ENCODE assay signal across 8 cellular contexts in the genomic region with DNA sequence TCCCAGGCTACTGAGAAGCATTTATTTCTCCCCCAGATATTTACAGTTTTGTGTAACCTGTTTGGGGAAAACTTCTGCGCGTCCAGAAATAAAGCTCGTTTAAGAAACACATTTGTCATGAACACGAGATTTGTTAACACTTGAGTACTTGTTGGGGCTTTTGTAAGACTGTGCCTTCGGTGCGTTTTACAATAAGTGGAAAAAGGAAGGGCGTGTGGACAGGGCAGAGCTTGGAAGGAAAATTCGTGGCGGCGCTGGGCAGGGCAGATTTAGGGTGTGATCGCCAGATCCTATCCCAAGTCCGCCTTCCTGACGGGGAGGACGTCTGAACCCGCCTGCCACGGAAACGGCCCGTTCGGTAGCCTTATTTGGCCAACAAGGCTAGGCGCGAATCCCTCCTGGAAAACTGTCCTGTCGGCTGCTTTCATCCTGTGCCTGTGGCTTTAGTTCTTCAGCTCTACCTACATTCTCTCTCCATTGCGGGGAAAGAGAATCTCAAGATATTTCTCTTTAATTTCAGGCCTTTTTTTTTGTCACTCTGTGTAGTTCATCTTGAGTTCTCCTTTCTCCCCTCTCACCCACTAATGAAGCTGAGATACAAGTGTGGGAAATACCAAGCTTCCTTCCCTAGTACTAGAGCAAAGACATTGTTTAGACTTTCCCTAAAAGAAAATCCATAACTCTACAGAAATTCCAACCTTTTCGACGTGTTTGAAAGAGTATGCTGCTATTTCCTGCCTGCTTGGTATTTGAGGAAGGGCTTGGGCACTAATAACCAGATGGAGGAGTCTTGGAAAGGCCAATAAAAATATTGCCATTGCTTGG. TPM values are rescaled to one million over a fixed set of nuclear protein-coding genes. Genes with fewer than 3 reads are reported as not detected.
DNase-seq lines count a peak whose midpoint lies in the region; ATAC-seq and TF ChIP-seq lines count a peak whose summit lies in the region.

No MANE protein-coding gene starts in this region.

- peak; percentile 67 for TF ChIP-seq POLR2A in right lobe of liver (IDR thresholded peaks at IDR 0.05)

- TF ChIP-seq CTCF in LNCaP clone FGC (IDR thresholded peaks at IDR 0.05; ENCODE audit: control insufficient read depth, extremely low read depth, insufficient read depth) (no peak), WI38 (IDR thresholded peaks at IDR 0.05; ENCODE audit: low read depth, low read length) (no peak), right lobe of liver (IDR thresholded peaks at IDR 0.05) (no peak)

- 1% methylated on average over 25 of the region's 25 CpGs for WGBS in ectodermal cell, 2 experiments
- WGBS in right lobe of liver (ENCODE audit: insufficient coverage, low coverage, low lambda C conversion rate, missing lambda C conversion rate): 0% methylated on average over 23 of the region's 25 CpGs

- H3K27me3 ChIP-seq in ectodermal cell (ENCODE audit: control insufficient read depth, insufficient read depth, low read length, poor library complexity, severe bottlenecking) (peaks cover 5% of the 10 kb centered on the region), right lobe of liver (no peaks in the 10 kb centered on the region)

- H3K4me3 ChIP-seq in LNCaP clone FGC (ENCODE audit: low read depth, low read length) (peak overlapping the region; percentile 87), WI38 (ENCODE audit: low read depth, low read length) (peak overlapping the region; percentile 90), ectodermal cell (ENCODE audit: insufficient read depth, low read depth, low read length) (peak overlapping the region; percentile 87), right lobe of liver (peak overlapping the region; percentile 76 to 96 (median 93))

- peak; percentile 13 for ATAC-seq in GM19463 (IDR thresholded peaks at IDR 0.05; ENCODE audit: unreplicated experiment)
- peak; percentile 58 to 75 (median 72) for ATAC-seq in right lobe of liver

- H3K27ac ChIP-seq in ectodermal cell (ENCODE audit: insufficient read depth, low read depth, low read length, poor library complexity, severe bottlenecking) (peak overlapping the region; percentile 74), right lobe of liver (peak overlapping the region; percentile 93 to 99 (median 97))

- H3K4me1 ChIP-seq in ectodermal cell (ENCODE audit: control insufficient read depth, insufficient read depth, low read length) (peaks cover 9% of the 10 kb centered on the region), right lobe of liver (peaks cover 0 to 31% (median 9%) of the 10 kb centered on the region in 4 donors)

- no peaks in the 10 kb centered on the region for H3K9me3 ChIP-seq in ectodermal cell (ENCODE audit: control insufficient read depth, low read length)
- H3K9me3 ChIP-seq in right lobe of liver: no peaks in the 10 kb centered on the region

- intact Hi-C loops in right lobe of liver (cut with DNase I): no loop called here

- DNase-seq in COLO668 (lab: John Stamatoyannopoulos, UW; ENCODE audit: unreplicated experiment) (peak; percentile 55), LNCaP clone FGC (ENCODE audit: low read depth) (peak; percentile 89), right lobe of liver (peak; percentile 85 to 93 (median 93)), NCI-H187 treated with DMSO at 0.1 percent for 48 hours (lab: John Stamatoyannopoulos, UW) (no peak)
- DNase-seq in stimulated activated CD8-positive, alpha-beta memory T cell treated with anti-CD3 and anti-CD28 coated beads, Interleukin-4, amount 100 ng/mL, for 48 hours: peak; percentile 41

- H3K36me3 ChIP-seq in ectodermal cell (ENCODE audit: control insufficient read depth, insufficient read depth, low read length) (peaks cover 4% of the 10 kb centered on the region), right lobe of liver (peaks cover 0 to 17% (median 4%) of the 10 kb centered on the region in 4 donors)

RNA-seq across cellular contexts. Expression of a gene that starts 0.9 kb away (rescaled TPM):
- polyA plus RNA-seq in ectodermal cell (2013, experiment 1 of 4): 45.2 TPM
- 39.6 TPM for polyA plus RNA-seq in ectodermal cell (2013, experiment 2 of 4)
- 29.0 TPM for polyA plus RNA-seq in ectodermal cell (2013, experiment 3 of 4)
- 37.0 TPM for polyA plus RNA-seq in ectodermal cell (2013, experiment 4 of 4)
- total RNA-seq in right lobe of liver: 100 to 1,000 TPM in 3 of 6 experiments, 10 to 100 TPM in 3; 71.9 to 135 (median 101) TPM
